8 cellular contexts compared by ENCODE assay signal in the genomic region with DNA sequence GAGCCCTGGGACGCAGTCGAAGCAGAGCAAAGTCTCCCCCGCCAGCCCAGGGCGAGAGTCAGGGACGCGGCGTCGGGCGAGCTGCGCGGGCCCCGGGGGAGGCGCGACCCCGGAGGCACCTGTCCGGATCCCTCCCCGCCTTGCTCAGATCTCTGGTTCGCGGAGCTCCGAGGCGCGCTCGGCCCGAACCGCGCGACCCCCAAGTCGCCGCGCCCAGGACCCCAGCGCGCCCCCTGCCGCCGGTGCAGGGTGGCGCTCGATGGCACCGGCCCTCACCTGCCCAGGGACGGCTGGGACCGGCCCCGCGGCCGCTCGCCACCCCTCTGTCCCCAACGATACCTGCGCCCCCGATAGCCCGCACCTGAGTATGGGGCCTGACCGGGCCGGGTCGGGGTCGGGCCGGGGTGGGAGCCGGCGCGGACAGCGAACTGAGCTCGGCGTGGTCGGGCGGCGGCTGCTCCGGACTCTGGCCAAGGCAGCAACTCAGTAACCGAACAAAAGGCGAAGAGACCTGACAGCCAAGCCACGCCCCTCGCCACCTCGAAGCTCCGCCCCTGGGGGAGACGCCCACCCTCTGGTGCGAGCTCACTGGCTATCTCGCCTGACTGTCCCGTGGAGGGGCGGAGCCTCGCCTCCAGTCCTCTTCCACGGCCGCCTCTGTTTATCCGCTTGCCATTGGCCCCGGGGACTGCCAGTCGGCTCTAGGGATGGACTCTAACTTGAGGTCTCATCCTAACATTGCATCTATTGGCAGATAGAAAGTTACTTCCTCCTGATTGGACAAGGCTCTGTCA. TPM values are rescaled to one million over a fixed set of nuclear protein-coding genes. Genes with fewer than 3 reads are reported as not detected.
A peak's percentile ranks its signal among the peaks of the same experiment; 100 is the strongest.
DNase-seq lines count a peak whose midpoint lies in the region; ATAC-seq and TF ChIP-seq lines count a peak whose summit lies in the region.

JUP (minus strand) TSS at position 485 of the 794 bp plus-strand sequence. CDS start 14,857 bp downstream, outside the sequence.

- TF ChIP-seq CTCF in osteocyte (IDR thresholded peaks at IDR 0.05), result peak; percentile 86
- TF ChIP-seq CTCF in thoracic aorta (IDR thresholded peaks at IDR 0.05), result peak; percentile 55

- H3K9me3 ChIP-seq in adipocyte (ENCODE audit: control insufficient read depth, low read length) (no peaks in the 10 kb centered on the region), thoracic aorta (no peaks in the 10 kb centered on the region)

- H3K27ac Mint-ChIP-seq in osteocyte (ENCODE audit: unreplicated experiment), result no peak within 1 kb of the TSS

- peaks cover 4% of the 10 kb centered on the region for H3K27me3 Mint-ChIP-seq in osteocyte (ENCODE audit: unreplicated experiment)

- peak; percentile 93 for ATAC-seq in Right ventricle myocardium inferior
- peak; percentile 85 for ATAC-seq in thoracic aorta (ENCODE audit: insufficient number of reproducible peaks, low FRiP score, low read depth)

- H3K4me1 ChIP-seq in adipocyte (ENCODE audit: control insufficient read depth, insufficient read depth, low read length) (peaks cover 7% of the 10 kb centered on the region), thoracic aorta (ENCODE audit: control insufficient read depth in 1 of 2, low read depth in 2 of 2) (peaks cover 26 to 44% of the 10 kb centered on the region in 2 donors)

- H3K36me3 ChIP-seq in adipocyte (ENCODE audit: control insufficient read depth, insufficient read depth, low read length, severe bottlenecking) (no peaks in the 10 kb centered on the region), thoracic aorta (no peaks in the 10 kb centered on the region)

- H3K27ac ChIP-seq in thoracic aorta, result peak within 1 kb of the TSS; percentile 42 to 58

- peak within 1 kb of the TSS; percentile 25 for H3K9ac ChIP-seq in adipocyte (ENCODE audit: low read length)

- H3K4me1 Mint-ChIP-seq in osteocyte (ENCODE audit: unreplicated experiment), result peaks cover 32% of the 10 kb centered on the region

- H3K4me3 ChIP-seq in adipocyte (ENCODE audit: low read length), result peak within 1 kb of the TSS; percentile 71
- peak within 1 kb of the TSS; percentile 88 for H3K4me3 ChIP-seq in thoracic aorta

- H3K4me3 Mint-ChIP-seq in osteocyte (ENCODE audit: unreplicated experiment), result peak within 1 kb of the TSS; percentile 76

- H3K27me3 ChIP-seq in adipocyte (replicated peaks; ENCODE audit: control insufficient read depth, insufficient read depth, low read length) (peaks cover 17% of the 10 kb centered on the region), thoracic aorta (replicated peaks; ENCODE audit: insufficient read depth) (no peaks in the 10 kb centered on the region)

- H3K9me3 Mint-ChIP-seq in osteocyte (ENCODE audit: unreplicated experiment), result no peaks in the 10 kb centered on the region

- H3K36me3 Mint-ChIP-seq in osteocyte (ENCODE audit: unreplicated experiment), result no peaks in the 10 kb centered on the region

- intact Hi-C loops in Right ventricle myocardium inferior (cut with DNase I), result no loop called here

- DNase-seq in DMS53 treated with DMSO at 0.1 percent for 48 hours (lab: John Stamatoyannopoulos, UW; ENCODE audit: unreplicated experiment) (peak; percentile 98), HCEC 1CT (peak; percentile 19), NCI-H1105 (lab: John Stamatoyannopoulos, UW) (peak; percentile 97), SW 1271 (lab: John Stamatoyannopoulos, UW) (peak; percentile 91 to 97), adipocyte (ENCODE audit: low read depth) (peak; percentile 96), Right ventricle myocardium inferior (ENCODE audit: missing footprints) (peak; percentile 100), osteocyte (ENCODE audit: extremely low spot score, unreplicated experiment) (peak; percentile 100), thoracic aorta (ENCODE audit: low spot score) (peak; percentile 98)

RNA-seq across cellular contexts. Expression of gene JUP, which starts in this region (rescaled TPM):
- total RNA-seq in Right ventricle myocardium inferior (192 TPM), osteocyte (79.8 and 92.6 TPM in 2 replicates), thoracic aorta (10 to 100 TPM; 82.4 to 98.7 TPM)

Comparison
In these comparisons a context has a peak if more than half of its experiments do, and no peak if none do; other contexts are left out.
1. Peak in every context shown above with its lines: DNase-seq, ATAC-seq, H3K4me3 ChIP-seq and H3K27ac ChIP-seq.
2. DNase-seq: peak in every context shown above with its lines; median percentile 100 in Right ventricle myocardium inferior; 100 in osteocyte; 98 in DMS53 treated with DMSO at 0.1 percent for 48 hours; 98 in thoracic aorta; 97 in NCI-H1105; 96 in adipocyte; 94 in SW 1271; 19 in HCEC 1CT.